ENCODE assay signal across 8 cellular contexts in the genomic region with DNA sequence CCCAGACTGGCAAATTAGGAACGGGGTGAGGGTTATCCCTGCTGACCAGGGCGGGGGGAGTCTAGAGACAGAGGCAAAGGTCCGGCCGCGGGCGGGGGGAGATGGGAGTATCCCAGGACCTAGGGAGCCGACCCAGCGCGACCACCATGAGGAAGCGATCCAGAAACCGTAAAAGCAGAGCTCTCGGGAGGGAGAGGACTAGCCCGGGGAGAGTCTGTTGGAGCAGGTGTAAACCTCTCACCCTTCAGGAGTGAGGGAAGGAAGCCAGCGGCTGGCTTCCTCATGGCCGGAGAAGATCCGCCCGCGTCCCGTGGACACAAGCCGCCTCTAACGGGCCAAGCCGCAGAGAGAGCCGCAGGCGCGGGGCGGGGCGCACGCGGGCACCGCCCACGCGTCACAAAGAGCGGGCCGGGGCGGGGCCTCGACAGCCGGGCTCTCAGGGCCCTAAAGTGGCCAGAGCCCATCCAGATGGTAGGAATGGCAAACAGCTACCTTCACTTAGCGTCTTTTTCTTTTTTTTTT. TPM values are rescaled to one million over a fixed set of nuclear protein-coding genes. Genes with fewer than 3 reads are reported as not detected.
DNase-seq lines count a peak whose midpoint lies in the region; ATAC-seq, FAIRE-seq and TF ChIP-seq lines count a peak whose summit lies in the region.

Gene ACRBP (minus strand): TSS at position 350 of the 522 bp plus-strand sequence. CDS start 66 bp downstream, at position 284.

- TF ChIP-seq EP300 in Ishikawa (IDR thresholded peaks at IDR 0.05; ENCODE audit: borderline replicate concordance) = no peak

- H3K27ac ChIP-seq in left ventricle myocardium inferior (replicated peaks) = peak within 1 kb of the TSS; percentile 60

- intact Hi-C loops in left ventricle myocardium inferior (cut with micrococcal nuclease) = no loop called here
- intact Hi-C loops in posterior cingulate gyrus (cut with DNase I) = no loop called here

- no peak for TF ChIP-seq RAD21 in Ishikawa (IDR thresholded peaks at IDR 0.05; ENCODE audit: low read depth)

- peaks cover 15% of the 10 kb centered on the region for H3K4me1 ChIP-seq in left ventricle myocardium inferior

- no peak for FAIRE-seq in GM12891 (lab: Jason Lieb, UNC)

- H3K9me3 ChIP-seq in left ventricle myocardium inferior (replicated peaks) = peaks cover 12% of the 10 kb centered on the region

- no peak for ATAC-seq in GM21619 (IDR thresholded peaks at IDR 0.05; ENCODE audit: unreplicated experiment)

- no peak for TF ChIP-seq CTCF in left ventricle myocardium inferior (IDR thresholded peaks at IDR 0.05; ENCODE audit: borderline replicate concordance)

- DNase-seq in D341Med (ENCODE audit: low spot score) (peak; percentile 41), amygdala (lab: John Stamatoyannopoulos, UW) (peak in 37 of 56 donors; percentile 18 to 79 (median 44)), left ventricle myocardium inferior (peak; percentile 85), posterior cingulate gyrus (peak; percentile 48 to 96 (median 59)), GM12891 (ENCODE audit: insufficient read length, low spot score) (no peak), SK-N-DZ (ENCODE audit: low spot score) (no peak)

- H3K4me3 ChIP-seq in left ventricle myocardium inferior = peak within 1 kb of the TSS; percentile 65

- no peaks in the 10 kb centered on the region for H3K27me3 ChIP-seq in left ventricle myocardium inferior (ENCODE audit: low read depth)

- TF ChIP-seq POLR2A in GM12891 (IDR thresholded peaks at IDR 0.05; ENCODE audit: low read depth, low read length) = no peak

- peaks cover 35% of the 10 kb centered on the region for H3K36me3 ChIP-seq in left ventricle myocardium inferior

TF ChIP-seq in Ishikawa, 13 proteins besides CTCF, POLR2A, EP300 and RAD21:
- peak; percentile 71 for TF ChIP-seq EGR1 (IDR thresholded peaks at IDR 0.05)
- TF ChIP-seq, protein P1, sequence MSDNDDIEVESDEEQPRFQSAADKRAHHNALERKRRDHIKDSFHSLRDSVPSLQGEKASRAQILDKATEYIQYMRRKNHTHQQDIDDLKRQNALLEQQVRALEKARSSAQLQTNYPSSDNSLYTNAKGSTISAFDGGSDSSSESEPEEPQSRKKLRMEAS (IDR thresholded peaks at IDR 0.05) = 0 out of 2 replicates have a peak, but pooled peaks have one; percentile 11
- TF ChIP-seq, protein P2, sequence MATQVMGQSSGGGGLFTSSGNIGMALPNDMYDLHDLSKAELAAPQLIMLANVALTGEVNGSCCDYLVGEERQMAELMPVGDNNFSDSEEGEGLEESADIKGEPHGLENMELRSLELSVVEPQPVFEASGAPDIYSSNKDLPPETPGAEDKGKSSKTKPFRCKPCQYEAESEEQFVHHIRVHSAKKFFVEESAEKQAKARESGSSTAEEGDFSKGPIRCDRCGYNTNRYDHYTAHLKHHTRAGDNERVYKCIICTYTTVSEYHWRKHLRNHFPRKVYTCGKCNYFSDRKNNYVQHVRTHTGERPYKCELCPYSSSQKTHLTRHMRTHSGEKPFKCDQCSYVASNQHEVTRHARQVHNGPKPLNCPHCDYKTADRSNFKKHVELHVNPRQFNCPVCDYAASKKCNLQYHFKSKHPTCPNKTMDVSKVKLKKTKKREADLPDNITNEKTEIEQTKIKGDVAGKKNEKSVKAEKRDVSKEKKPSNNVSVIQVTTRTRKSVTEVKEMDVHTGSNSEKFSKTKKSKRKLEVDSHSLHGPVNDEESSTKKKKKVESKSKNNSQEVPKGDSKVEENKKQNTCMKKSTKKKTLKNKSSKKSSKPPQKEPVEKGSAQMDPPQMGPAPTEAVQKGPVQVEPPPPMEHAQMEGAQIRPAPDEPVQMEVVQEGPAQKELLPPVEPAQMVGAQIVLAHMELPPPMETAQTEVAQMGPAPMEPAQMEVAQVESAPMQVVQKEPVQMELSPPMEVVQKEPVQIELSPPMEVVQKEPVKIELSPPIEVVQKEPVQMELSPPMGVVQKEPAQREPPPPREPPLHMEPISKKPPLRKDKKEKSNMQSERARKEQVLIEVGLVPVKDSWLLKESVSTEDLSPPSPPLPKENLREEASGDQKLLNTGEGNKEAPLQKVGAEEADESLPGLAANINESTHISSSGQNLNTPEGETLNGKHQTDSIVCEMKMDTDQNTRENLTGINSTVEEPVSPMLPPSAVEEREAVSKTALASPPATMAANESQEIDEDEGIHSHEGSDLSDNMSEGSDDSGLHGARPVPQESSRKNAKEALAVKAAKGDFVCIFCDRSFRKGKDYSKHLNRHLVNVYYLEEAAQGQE (IDR thresholded peaks at IDR 0.05; ENCODE audit: low read depth) = no peak
TF ChIP-seq in Ishikawa: peak in this region for 2.

TF ChIP-seq in GM12891, 5 proteins besides CTCF, POLR2A, EP300 and RAD21:
- TF ChIP-seq TAF1 (IDR thresholded peaks at IDR 0.05; ENCODE audit: low read depth, low read length) (no peak), SPI1 (IDR thresholded peaks at IDR 0.05; ENCODE audit: low read depth, low read length) (no peak), POLR2AphosphoS5 (IDR thresholded peaks at IDR 0.05; ENCODE audit: low read depth, low read length) (no peak), PAX5 (IDR thresholded peaks at IDR 0.05; ENCODE audit: insufficient read depth, low read length, severe bottlenecking) (no peak), POU2F2 (IDR thresholded peaks at IDR 0.05; ENCODE audit: low read depth, low read length) (no peak)

RNA-seq across cellular contexts. Expression of gene ACRBP, which starts in this region (rescaled TPM):
- total RNA-seq in left ventricle myocardium inferior = 1.4 TPM
- polyA plus RNA-seq in GM12891 (2012; ENCODE audit: low read depth, missing spikeins) = 0.87 TPM
- polyA plus RNA-seq in SK-N-DZ (2014; cell fraction: cytosol; rRNA removed) = 2.4 and 2.7 TPM in 2 replicates
- 7.0 and 22.6 TPM in 2 replicates for polyA plus RNA-seq in SK-N-DZ (2014; cell fraction: nucleus; rRNA removed)

Comparison
In these comparisons a context has a peak if more than half of its experiments do, and no peak if none do; other contexts are left out.
1. DNase-seq: peak in D341Med (single experiment), amygdala (37 of 56), left ventricle myocardium inferior (single experiment) and posterior cingulate gyrus (10 of 10); none in GM12891 (single experiment) and SK-N-DZ (single experiment).